12 cellular contexts compared by ENCODE assay signal in the genomic region with DNA sequence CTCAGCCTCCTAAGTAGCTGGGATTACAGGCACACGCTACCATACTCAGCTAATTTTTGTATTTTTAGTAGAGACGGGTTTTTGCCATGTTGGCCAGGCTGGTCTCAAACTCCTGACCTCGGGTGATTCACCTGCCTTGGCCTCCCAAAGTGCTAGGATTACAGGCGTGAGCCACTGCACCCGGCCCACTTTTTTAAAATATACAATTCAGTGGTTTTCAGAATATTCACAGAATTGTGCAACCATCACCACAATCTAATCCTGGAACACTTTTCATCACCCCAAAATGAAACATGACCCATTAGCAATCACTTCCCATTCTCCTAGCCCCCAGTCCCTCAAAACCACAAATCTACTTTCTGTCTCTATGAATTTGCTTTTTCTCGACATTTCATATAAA. TPM values are rescaled to one million over a fixed set of nuclear protein-coding genes. Genes with fewer than 3 reads are reported as not detected.
"Had no signal": no experiment of that assay in that cellular context is flagged by ENCODE, and none has a peak within 500 bp of the region (broad histone marks: within the 10 kb centered on the region; RNA-seq: fewer than 3 reads in every experiment).

No MANE protein-coding gene starts in this region.

RNA-seq across cellular contexts. Expression of a gene that starts 31.5 kb away (rescaled TPM):
- total RNA-seq: activated CD4-positive, alpha-beta memory T cell treated with anti-CD3 and anti-CD28 coated beads, Interleukin-2, amount 10 ng/mL, durations not matched to agents 7 days and 5 days; activated CD8-positive, alpha-beta memory T cell treated with anti-CD3 and anti-CD28 coated beads, Interleukin-2, amount 10 ng/mL, durations not matched to agents 7 days and 5 days; activated naive CD8-positive, alpha-beta T cell treated with anti-CD3 and anti-CD28 coated beads for 36 hours; activated T-helper 17 cell treated with anti-CD3 and anti-CD28 coated beads, Interleukin-2, amount 50 U/mL, for 72 hours; osteocyte; urinary bladder had no signal

RNA-seq across cellular contexts. Expression of a gene that starts 42.7 kb away (rescaled TPM):
- total RNA-seq: activated CD4-positive, alpha-beta memory T cell treated with anti-CD3 and anti-CD28 coated beads, Interleukin-2, amount 10 ng/mL, durations not matched to agents 7 days and 5 days; activated CD8-positive, alpha-beta memory T cell treated with anti-CD3 and anti-CD28 coated beads, Interleukin-2, amount 10 ng/mL, durations not matched to agents 7 days and 5 days; activated naive CD8-positive, alpha-beta T cell treated with anti-CD3 and anti-CD28 coated beads for 36 hours; activated T-helper 17 cell treated with anti-CD3 and anti-CD28 coated beads, Interleukin-2, amount 50 U/mL, for 72 hours; colonic mucosa; endodermal cell; gastroesophageal sphincter; mucosa of descending colon; naive thymus-derived CD4-positive, alpha-beta T cell; osteocyte; skeletal muscle tissue; urinary bladder had no signal
